ENCODE assay signal across 29 cellular contexts in the genomic region with DNA sequence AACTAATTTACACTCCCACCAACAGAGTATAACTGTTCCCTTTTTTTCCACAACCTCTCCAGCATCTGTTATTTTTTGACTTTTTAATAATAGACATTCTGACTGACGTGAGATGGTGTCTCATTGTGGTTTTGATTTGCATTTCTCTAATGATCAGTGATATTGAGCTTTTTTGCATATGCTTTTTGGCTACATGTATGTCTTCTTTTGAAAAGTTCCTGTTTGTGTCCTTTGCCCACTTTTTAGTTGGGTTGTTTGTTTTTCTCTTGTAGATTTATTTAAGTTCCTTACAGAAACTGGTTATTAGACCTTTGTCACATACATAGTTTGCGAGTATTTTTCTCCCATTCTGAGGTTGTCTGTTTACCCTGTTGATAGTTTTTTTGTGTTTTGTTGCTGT.
DNase-seq lines count a peak whose midpoint lies in the region; ATAC-seq and TF ChIP-seq lines count a peak whose summit lies in the region.
"Had no signal": no experiment of that assay in that cellular context is flagged by ENCODE, and none has a peak within 500 bp of the region (broad histone marks: within the 10 kb centered on the region; RNA-seq: fewer than 3 reads in every experiment).

No MANE protein-coding gene starts in this region.

- H3K4me3 Mint-ChIP-seq in endodermal cell = no peak overlapping the region
- H3K4me3 Mint-ChIP-seq: B cell; CD14-positive monocyte; CD4-positive, alpha-beta memory T cell; CD4-positive, alpha-beta T cell; CD4-positive, CD25-positive, alpha-beta regulatory T cell; CD8-positive, alpha-beta memory T cell; CD8-positive, alpha-beta T cell had no signal

- WGBS in endodermal cell (ENCODE audit: insufficient coverage in 1 of 2, insufficient read length in 1 of 2), 2 experiments = 93% methylated on average over 2 of the region's 2 CpGs; no CpG with 5 or more reads in 1 of the 2 experiments

- no peak overlapping the region for H3K9ac ChIP-seq in endodermal cell (ENCODE audit: extremely low read depth, low read length, poor library complexity, severe bottlenecking)
- H3K9ac ChIP-seq: BLaER1; BLaER1 treated with 17β-estradiol and CSF1 and Interleukin-3, amounts not matched to agents 10 nM and 100 nM had no signal

- H3K27me3 Mint-ChIP-seq in endodermal cell (ENCODE audit: insufficient read depth) = peaks cover 2% of the 10 kb centered on the region

- H3K4me1 Mint-ChIP-seq in endodermal cell = peaks cover 7% of the 10 kb centered on the region
- H3K4me1 Mint-ChIP-seq: B cell; CD14-positive monocyte; CD4-positive, alpha-beta memory T cell; CD4-positive, CD25-positive, alpha-beta regulatory T cell; CD8-positive, alpha-beta memory T cell had no signal

- no peak overlapping the region for H3K27ac ChIP-seq in endodermal cell (ENCODE audit: low read depth, low read length)
- H3K27ac ChIP-seq: 22Rv1; A549; BLaER1; BLaER1 treated with 17β-estradiol and CSF1 and Interleukin-3, amounts not matched to agents 10 nM and 100 nM; C4-2B had no signal

- no peaks in the 10 kb centered on the region for H3K27me3 ChIP-seq in endodermal cell (ENCODE audit: control insufficient read depth, insufficient read depth, low read length, poor library complexity, severe bottlenecking)
- H3K27me3 ChIP-seq: BE2C, BLaER1 had no signal

- no peak for DNase-seq in endodermal cell
- DNase-seq: 8988T; ACHN; AML-193; BE2C; C1 segment of cervical spinal cord; Caco-2; Calu3; CD4-positive, alpha-beta memory T cell; CD4-positive, alpha-beta T cell; CD4-positive, CD25-positive, alpha-beta regulatory T cell; CD8-positive, alpha-beta memory T cell; CD8-positive, alpha-beta T cell; COR-L47; DMS 273 treated with DMSO at 0.1 percent for 48 hours; DMS153; DMS53; DMS79; DMS79 treated with DMSO at 0.1 percent for 48 hours; DND-41; EL had no signal

- peaks cover 5% of the 10 kb centered on the region for H3K36me3 Mint-ChIP-seq in endodermal cell (ENCODE audit: low read depth)
- H3K36me3 Mint-ChIP-seq: CD14-positive monocyte; CD4-positive, CD25-positive, alpha-beta regulatory T cell; CD8-positive, alpha-beta T cell had no signal

- peak overlapping the region; percentile 38 for H3K4me3 ChIP-seq in endodermal cell (ENCODE audit: low read length)
- H3K4me3 ChIP-seq: A549; BLaER1; BLaER1 treated with 17β-estradiol and CSF1 and Interleukin-3, amounts not matched to agents 10 nM and 100 nM had no signal

- peaks cover 24% of the 10 kb centered on the region for H3K9me3 Mint-ChIP-seq in endodermal cell

- H3K4me1 ChIP-seq in endodermal cell (ENCODE audit: control insufficient read depth, insufficient read depth, low read length) = no peaks in the 10 kb centered on the region
- H3K4me1 ChIP-seq: BE2C; BLaER1; BLaER1 treated with 17β-estradiol and CSF1 and Interleukin-3, amounts not matched to agents 10 nM and 100 nM; Caco-2 had no signal

- peaks cover 30% of the 10 kb centered on the region for H3K9me3 ChIP-seq in endodermal cell (ENCODE audit: control insufficient read depth, low read length)
- H3K9me3 ChIP-seq: BE2C, Caco-2 had no signal

- no peak overlapping the region for H3K27ac Mint-ChIP-seq in endodermal cell
- H3K27ac Mint-ChIP-seq: B cell; CD14-positive monocyte; CD4-positive, alpha-beta memory T cell; CD4-positive, alpha-beta T cell; CD4-positive, CD25-positive, alpha-beta regulatory T cell; CD8-positive, alpha-beta memory T cell; CD8-positive, alpha-beta T cell had no signal

- no peak for ATAC-seq in HG02571 (IDR thresholded peaks at IDR 0.05; ENCODE audit: unreplicated experiment)
- ATAC-seq: A549; CD8-positive, alpha-beta T cell had no signal

- no peaks in the 10 kb centered on the region for H3K36me3 ChIP-seq in endodermal cell (ENCODE audit: control insufficient read depth, insufficient read depth, low read length)
- H3K36me3 ChIP-seq: BE2C; BLaER1; BLaER1 treated with 17β-estradiol and CSF1 and Interleukin-3, amounts not matched to agents 10 nM and 100 nM had no signal

- no peak for TF ChIP-seq CTCF in endodermal cell (conservative IDR thresholded peaks at IDR 0.05)
